In genomic region chr19:38196245-38196837, GRCh38 we compare ENCODE assay signal across 19 cellular contexts. TPM values are rescaled to one million over a fixed set of nuclear protein-coding genes. Genes with fewer than 3 reads are reported as not detected.
DNase-seq lines count a peak whose midpoint lies in the region; ATAC-seq, FAIRE-seq and TF ChIP-seq lines count a peak whose summit lies in the region.
"Had no signal": no experiment of that assay in that cellular context is flagged by ENCODE, and none has a peak within 500 bp of the region (broad histone marks: within the 10 kb centered on the region; RNA-seq: fewer than 3 reads in every experiment).

No MANE protein-coding gene starts in this region.

- no TSS peak for BruUV-seq in Calu3 (replicated peaks; lab: Mats Ljungman, UMichigan)

- H3K27me3 ChIP-seq in H1 (replicated peaks in 1 of 4; ENCODE audit: control insufficient read depth in 3 of 4, extremely low read depth in 1 of 4, insufficient read depth in 3 of 4, low read length in 3 of 4): no peaks in the 10 kb centered on the region
- no peaks in the 10 kb centered on the region for H3K27me3 ChIP-seq in osteoblast (ENCODE audit: insufficient read depth, low read length)

- H4K20me1 ChIP-seq in H1 (replicated peaks in 1 of 2; ENCODE audit: control insufficient read depth in 1 of 2, insufficient read depth in 2 of 2, low read length in 2 of 2) (peaks cover 0 to 4% of the 10 kb centered on the region in 2 experiments), osteoblast (ENCODE audit: insufficient read depth, low read length) (peaks cover 4% of the 10 kb centered on the region)

- no peak overlapping the region for H3K4me2 ChIP-seq in H1 (ENCODE audit: insufficient read depth in 1 of 2, low read depth in 2 of 2, low read length in 2 of 2)
- no peak overlapping the region for H3K4me2 ChIP-seq in osteoblast (ENCODE audit: insufficient read depth, low read length)
- H3K4me2 ChIP-seq: SK-N-SH had no signal

- no peak overlapping the region for H3K4me3 Mint-ChIP-seq in Calu3 (ENCODE audit: low read depth, unreplicated experiment)
- no peak overlapping the region for H3K4me3 Mint-ChIP-seq in activated T-cell treated with anti-CD3 and anti-CD28 coated beads, Interleukin-2, amount 50 U/mL, for 4 hours

- no peak overlapping the region for H2BK20ac ChIP-seq in H1 (ENCODE audit: low read length)

- no peak overlapping the region for H2AK5ac ChIP-seq in H1 (ENCODE audit: low read depth, low read length)

- no peak for TF ChIP-seq EP300 in H1 (IDR thresholded peaks at IDR 0.05; ENCODE audit: borderline replicate concordance in 1 of 2, low read depth in 2 of 2, low read length in 2 of 2)

- H2AFZ ChIP-seq in H1 (ENCODE audit: low read length): no peak overlapping the region
- H2AFZ ChIP-seq in osteoblast (ENCODE audit: low read length): no peak overlapping the region
- H2AFZ ChIP-seq: GM23248 had no signal

- H3K9me3 Mint-ChIP-seq in Calu3 (ENCODE audit: low read depth, unreplicated experiment): peaks cover 2% of the 10 kb centered on the region
- no peaks in the 10 kb centered on the region for H3K9me3 Mint-ChIP-seq in activated T-cell treated with anti-CD3 and anti-CD28 coated beads, Interleukin-2, amount 50 U/mL, for 4 hours

- 89% methylated on average over 13 of the region's 13 CpGs; no CpG with 5 or more reads in 1 of the 2 experiments for WGBS in H1 (ENCODE audit: extremely low coverage in 1 of 2, insufficient coverage in 1 of 2, insufficient read length in 1 of 2, insufficient replicate concordance in 2 of 2, low coverage in 1 of 2, low lambda C conversion rate in 2 of 2, missing lambda C conversion rate in 1 of 2), 2 experiments

- H3K23me2 ChIP-seq in H1 (ENCODE audit: low read depth, low read length): no peaks in the 10 kb centered on the region; the same call in 1 of the 2 replicates

- H3K9me3 ChIP-seq in HEK293 (ENCODE audit: control insufficient read depth, insufficient read depth, low read depth, low read length) (no peaks in the 10 kb centered on the region), H1 (ENCODE audit: insufficient read depth in 2 of 2, low read depth in 1 of 2, low read length in 1 of 2) (no peaks in the 10 kb centered on the region), osteoblast (ENCODE audit: low read depth, low read length) (no peaks in the 10 kb centered on the region)
- H3K9me3 ChIP-seq: SK-N-SH had no signal

- H3K79me2 ChIP-seq in H1 (ENCODE audit: control insufficient read depth in 1 of 2, insufficient read depth in 2 of 2, low read length in 2 of 2) (no peaks in the 10 kb centered on the region), osteoblast (ENCODE audit: insufficient read depth, low read length) (no peaks in the 10 kb centered on the region)

- H3K4ac ChIP-seq in H1 (replicated peaks; ENCODE audit: insufficient read length, low read depth, low read length): no peak overlapping the region

- peak overlapping the region; percentile 3 for H3K27ac Mint-ChIP-seq in Calu3 (ENCODE audit: unreplicated experiment)

- no peak overlapping the region for H3K27ac ChIP-seq in HEK293 (ENCODE audit: extremely low read depth, low read depth, low read length)
- H3K27ac ChIP-seq in H1 (ENCODE audit: low read depth, low read length): no peak overlapping the region
- H3K27ac ChIP-seq in osteoblast (ENCODE audit: low read depth, low read length): no peak overlapping the region
- H3K27ac ChIP-seq: GM23248 had no signal

- no peak for TF ChIP-seq POLR2A in H1 (IDR thresholded peaks at IDR 0.05; ENCODE audit: control extremely low read depth in 1 of 2, low read depth in 2 of 2, low read length in 2 of 2)

- H3K36me3 Mint-ChIP-seq in Calu3 (ENCODE audit: insufficient read depth, unreplicated experiment): peaks cover 51% of the 10 kb centered on the region
- peaks cover 16% of the 10 kb centered on the region for H3K36me3 Mint-ChIP-seq in activated T-cell treated with anti-CD3 and anti-CD28 coated beads, Interleukin-2, amount 50 U/mL, for 4 hours (ENCODE audit: insufficient read depth)

- H2BK120ac ChIP-seq in H1 (replicated peaks; ENCODE audit: low read depth, low read length): no peak overlapping the region

- H3K56ac ChIP-seq in H1 (replicated peaks; ENCODE audit: insufficient read length, low read depth, low read length): no peak overlapping the region

- intact Hi-C loops in Calu3 (cut with micrococcal nuclease; ENCODE audit: unreplicated experiment): no loop called here

- TF ChIP-seq CTCF in Calu3 (IDR thresholded peaks at IDR 0.05; ENCODE audit: unreplicated experiment) (no peak), HEK293 (tag by site-specific recombination; IDR thresholded peaks at IDR 0.05) (no peak), H1 (IDR thresholded peaks at IDR 0.05; ENCODE audit: control extremely low read depth in 1 of 3, insufficient read depth in 1 of 3, low read depth in 1 of 3, low read length in 3 of 3) (no peak), osteoblast (IDR thresholded peaks at IDR 0.05; ENCODE audit: extremely low read depth, low read depth, low read length) (no peak)

- H4K8ac ChIP-seq in H1 (ENCODE audit: extremely low read depth, insufficient read depth, low read length): no peak overlapping the region

- FAIRE-seq in H1 (lab: Jason Lieb, UNC): no peak
- FAIRE-seq: RCC 7860 had no signal

- H3K14ac ChIP-seq in H1 (ENCODE audit: insufficient read length): no peak overlapping the region

- no peak overlapping the region for H4K91ac ChIP-seq in H1 (replicated peaks; ENCODE audit: insufficient read length, low read length)

- no peaks in the 10 kb centered on the region for H3K27me3 Mint-ChIP-seq in Calu3 (ENCODE audit: unreplicated experiment)
- H3K27me3 Mint-ChIP-seq in activated T-cell treated with anti-CD3 and anti-CD28 coated beads, Interleukin-2, amount 50 U/mL, for 4 hours (ENCODE audit: low read depth): no peaks in the 10 kb centered on the region

- H3K79me1 ChIP-seq in H1 (ENCODE audit: low read depth, low read length): peaks cover 4% of the 10 kb centered on the region; the same call in 1 of the 2 replicates

- CTCF ChIA-PET in Calu3 (lab: Charles Lee): no interaction called here
- CTCF ChIA-PET in HEK293 (lab: Yijun Ruan, JAX): interaction anchor here (0.8 kb wide), 1 partner anchor 54 kb away, joined by 3 read pairs; no protein-coding TSS in a partner anchor
- CTCF ChIA-PET in H1 (lab: Charles Lee; ENCODE audit: partially characterized antibody): interaction anchor here (1.0 to 1.2 kb wide), 2 partner anchors 14 to 61 kb away, joined by 3 read pairs; no protein-coding TSS in a partner anchor

- H2BK12ac ChIP-seq in H1 (ENCODE audit: low read depth, low read length): peak overlapping the region; percentile 27; the same call in 1 of the 2 replicates

- H2BK5ac ChIP-seq in H1 (ENCODE audit: low read depth, low read length): no peak overlapping the region

- no peak overlapping the region for H3K18ac ChIP-seq in H1 (ENCODE audit: extremely low read depth, low read length)

- no peaks in the 10 kb centered on the region for H3K4me1 Mint-ChIP-seq in Calu3 (ENCODE audit: low read depth, unreplicated experiment)
- H3K4me1 Mint-ChIP-seq in activated T-cell treated with anti-CD3 and anti-CD28 coated beads, Interleukin-2, amount 50 U/mL, for 4 hours (ENCODE audit: low read depth): no peaks in the 10 kb centered on the region

- TF ChIP-seq RAD21 in H1 (IDR thresholded peaks at IDR 0.05 in 1 of 2, conservative IDR thresholded peaks at IDR 0.05 in 1 of 2; ENCODE audit: low read depth in 2 of 2, low read length in 2 of 2): no peak

- DNase-seq in Calu3 (no peak), H1 (ENCODE audit: low read depth in 1 of 2, low spot score in 2 of 2) (no peak), osteoblast (ENCODE audit: insufficient read length, low spot score, missing footprints) (peak; percentile 27), T1000 (lab: John Stamatoyannopoulos, UW) (no peak), activated gamma-delta T cell treated with Interleukin-2 at 50 U/mL for 16 hours (no peak)
- DNase-seq in activated T-cell treated with anti-CD3 and anti-CD28 coated beads, Interleukin-2, amount 50 U/mL, for 4 hours: no peak
- DNase-seq: C1 segment of cervical spinal cord; DMS79 treated with DMSO at 0.1 percent for 48 hours; GM23248; KBM-7; NCI-H187; NCI-H2107; NCI-H510A; NCI-H748 treated with DMSO at 0.1 percent for 48 hours; NK-92 treated with Interleukin-12 subunit alpha and Interleukin-12 subunit beta, amount 100 ng/mL, for 24 hours; SHP77; SK-N-SH had no signal

- no peak for ATAC-seq in activated T-cell treated with anti-CD3 and anti-CD28 coated beads, Interleukin-2, amount 50 U/mL, for 4 hours

- H3K36me3 ChIP-seq in HEK293 (ENCODE audit: control insufficient read depth in 2 of 2, insufficient read depth in 1 of 2, low read length in 2 of 2) (peaks cover 0 to 13% of the 10 kb centered on the region in 2 experiments; a peak in 1 of 3 replicates), H1 (ENCODE audit: control insufficient read depth in 2 of 4, insufficient read depth in 4 of 4, low read length in 3 of 4) (peaks cover 0 to 10% (median 2%) of the 10 kb centered on the region in 4 experiments; a peak in 5 of 8 replicates), osteoblast (ENCODE audit: insufficient read depth, low read length) (peaks cover 19% of the 10 kb centered on the region)

- H2BK15ac ChIP-seq in H1 (ENCODE audit: low read length): no peak overlapping the region

- H3K23ac ChIP-seq in H1 (ENCODE audit: insufficient read length): no peak overlapping the region

- H4K5ac ChIP-seq in H1 (ENCODE audit: insufficient read length, low read depth, low read length): no peak overlapping the region

- POLR2A ChIA-PET in HEK293 (lab: Yijun Ruan, JAX): no interaction called here
- POLR2A ChIA-PET in H1 (lab: Charles Lee; ENCODE audit: partially characterized antibody): no interaction called here

- H3K4me1 ChIP-seq in HEK293 (ENCODE audit: control insufficient read depth, insufficient read depth, low read length): no peaks in the 10 kb centered on the region
- H3K4me1 ChIP-seq in H1 (replicated peaks in 1 of 4; ENCODE audit: control insufficient read depth in 3 of 4, insufficient read depth in 4 of 4, low read length in 3 of 4): no peaks in the 10 kb centered on the region
- no peaks in the 10 kb centered on the region for H3K4me1 ChIP-seq in osteoblast (ENCODE audit: insufficient read depth, low read length)

- H3K4me3 ChIP-seq in HEK293 (ENCODE audit: low read depth, low read length): no peak overlapping the region
- no peak overlapping the region for H3K4me3 ChIP-seq in H1 (ENCODE audit: extremely low read depth in 1 of 4, insufficient read depth in 2 of 4, low read depth in 3 of 4, low read length in 4 of 4)
- no peak overlapping the region for H3K4me3 ChIP-seq in osteoblast (ENCODE audit: insufficient read depth, low read length)
- H3K4me3 ChIP-seq: GM23248 had no signal

- no peak overlapping the region for H3K9ac ChIP-seq in H1 (replicated peaks in 1 of 4; ENCODE audit: extremely low read depth in 1 of 4, low read depth in 3 of 4, low read length in 3 of 4)
- H3K9ac ChIP-seq: GM23248, SK-N-SH had no signal

RNA-seq across cellular contexts. Expression of gene DPF1, which starts 27.7 kb away (rescaled TPM):
- total RNA-seq in Calu3 (2022) (1.0 and 1.5 TPM in 2 replicates), osteoblast (0.29 and 0.72 TPM in 2 replicates)
- 15.2 and 15.6 TPM in 2 replicates for total RNA-seq in H1 (2021; fragmentation: NEBNext Ultra II Directional; extraction: Animal tissue kit (Norgen Biotek cat#: 25700))
- polyA plus RNA-seq in H1 (2011; rRNA removed): 12.9 and 20.9 TPM in 2 replicates
- polyA plus RNA-seq in H1 (2011; cell fraction: cytosol; rRNA removed): 12.4 TPM
- 20.0 TPM for polyA plus RNA-seq in H1 (2011; cell fraction: nucleus; rRNA removed)
- 5.4 to 11.2 TPM (median 10.0 TPM) in 4 replicates for polyA plus RNA-seq in H1 (2012, experiment 1 of 2)
- 7.2 TPM for polyA plus RNA-seq in H1 (2012, experiment 2 of 2)
- polyA plus RNA-seq in H1 (2013, experiment 1 of 2): 5.0 TPM
- 5.9 TPM for polyA plus RNA-seq in H1 (2013, experiment 2 of 2)
- polyA minus RNA-seq in H1 (2011; rRNA and poly(A)+ RNA removed): 3.9 and 5.9 TPM in 2 replicates
- polyA minus RNA-seq in H1 (2011; cell fraction: cytosol; rRNA and poly(A)+ RNA removed): 7.3 TPM
- polyA minus RNA-seq in H1 (2011; cell fraction: nucleus; rRNA and poly(A)+ RNA removed): 5.0 TPM
- total RNA-seq in activated T-cell treated with anti-CD3 and anti-CD28 coated beads, Interleukin-2, amount 50 U/mL, for 4 hours: under 1 TPM; 0.40 to 0.45 (median 0.43) TPM

RNA-seq across cellular contexts. Expression of gene PPP1R14A, which starts 59.8 kb away (rescaled TPM):
- total RNA-seq in Calu3 (2022): 0.88 and 2.4 TPM in 2 replicates
- total RNA-seq in H1 (2021; fragmentation: NEBNext Ultra II Directional; extraction: Animal tissue kit (Norgen Biotek cat#: 25700)): 21.8 and 26.3 TPM in 2 replicates
- 13.6 and 20.7 TPM in 2 replicates for polyA plus RNA-seq in H1 (2011; rRNA removed)
- polyA plus RNA-seq in H1 (2011; cell fraction: cytosol; rRNA removed): 22.7 TPM
- 12.6 TPM for polyA plus RNA-seq in H1 (2011; cell fraction: nucleus; rRNA removed)
- 8.5 to 22.2 TPM (median 17.5 TPM) in 4 replicates for polyA plus RNA-seq in H1 (2012, experiment 1 of 2)
- 11.4 TPM for polyA plus RNA-seq in H1 (2012, experiment 2 of 2)
- 26.7 TPM for polyA plus RNA-seq in H1 (2013, experiment 1 of 2)
- polyA plus RNA-seq in H1 (2013, experiment 2 of 2): 25.6 TPM
- polyA minus RNA-seq in H1 (2011; rRNA and poly(A)+ RNA removed): 0.27 and 0.82 TPM in 2 replicates
- polyA minus RNA-seq in H1 (2011; cell fraction: cytosol; rRNA and poly(A)+ RNA removed): 8.8 TPM
- 5.5 TPM for polyA minus RNA-seq in H1 (2011; cell fraction: nucleus; rRNA and poly(A)+ RNA removed)
- 0.72 and 1.2 TPM in 2 replicates for total RNA-seq in osteoblast
- total RNA-seq in activated T-cell treated with anti-CD3 and anti-CD28 coated beads, Interleukin-2, amount 50 U/mL, for 4 hours: 1 to 10 TPM in 1 of 3 donors, under 1 TPM in 2; 0.34 to 1.8 (median 0.46) TPM
